In genomic region chr1:151511636-151512215, GRCh38 we compare ENCODE assay signal across 8 cellular contexts. TPM values are rescaled to one million over a fixed set of nuclear protein-coding genes. Genes with fewer than 3 reads are reported as not detected.
DNase-seq lines count a peak whose midpoint lies in the region; ATAC-seq, FAIRE-seq and TF ChIP-seq lines count a peak whose summit lies in the region.

No MANE protein-coding gene starts in this region.

- intact Hi-C loops in MCF 10A (cut with micrococcal nuclease) (loop anchor here (2.0 kb wide), 1 partner anchor 27 kb away; no protein-coding TSS in a partner anchor), kidney (cut with DNase I) (no loop called here)

- H3K9ac ChIP-seq in kidney (ENCODE audit: low read length in 2 of 2) = peak overlapping the region; percentile 89 to 91

- peaks cover 28% of the 10 kb centered on the region for H3K4me1 Mint-ChIP-seq in MCF 10A (ENCODE audit: insufficient read depth, unreplicated experiment)

- H3K36me3 Mint-ChIP-seq in MCF 10A (ENCODE audit: insufficient read depth, unreplicated experiment) = peaks cover 4% of the 10 kb centered on the region

- H3K9me3 ChIP-seq in SJSA1 (replicated peaks) (peaks cover 4% of the 10 kb centered on the region; the same call in 1 of the 2 replicates), kidney (ENCODE audit: control insufficient read depth in 1 of 2, low read length in 2 of 2) (no peaks in the 10 kb centered on the region)

- H3K9me3 Mint-ChIP-seq in MCF 10A (ENCODE audit: unreplicated experiment) = no peaks in the 10 kb centered on the region

- no peak overlapping the region for H3K27ac Mint-ChIP-seq in MCF 10A (ENCODE audit: low read depth, unreplicated experiment)

- H3K27me3 ChIP-seq in SJSA1 (replicated peaks) = peaks cover 2% of the 10 kb centered on the region; the same call in 1 of the 2 replicates

- no peak for TF ChIP-seq CTCF in MCF 10A (IDR thresholded peaks at IDR 0.05; ENCODE audit: unreplicated experiment)
- TF ChIP-seq CTCF in kidney (IDR thresholded peaks at IDR 0.05; ENCODE audit: borderline replicate concordance, extremely low read depth, insufficient read depth) = no peak

- POLR2A ChIA-PET in MCF 10A (lab: Yijun Ruan, JAX) = interaction anchor here (0.6 to 2.7 kb wide), 17 partner anchors 12 to 398 kb away, joined by 3 to 20 read pairs (median 4); partner anchors contain the start of genes POGZ, SELENBP1 and TUFT1

- H3K36me3 ChIP-seq in SJSA1 (no peaks in the 10 kb centered on the region), kidney (ENCODE audit: control insufficient read depth in 1 of 2, insufficient read depth in 2 of 2, low read length in 2 of 2) (no peaks in the 10 kb centered on the region)

- H3K4me1 ChIP-seq in SJSA1 (replicated peaks) (peaks cover 25% of the 10 kb centered on the region), kidney (ENCODE audit: control insufficient read depth in 1 of 2, insufficient read depth in 1 of 2, low read depth in 1 of 2, low read length in 2 of 2) (peaks cover 13 to 32% of the 10 kb centered on the region in 2 donors)

- FAIRE-seq in kidney (lab: Jason Lieb, UNC) = no peak

- CTCF ChIA-PET in MCF 10A (lab: Yijun Ruan, JAX) = interaction anchor here (0.6 to 1.2 kb wide), 3 partner anchors 26 to 368 kb away, joined by 3 to 4 read pairs (median 3); no protein-coding TSS in a partner anchor

- DNase-seq in NCI-H2081 (lab: John Stamatoyannopoulos, UW) (peak; percentile 32 to 63), NCI-H2081 treated with DMSO at 0.1 percent for 48 hours (lab: John Stamatoyannopoulos, UW) (no peak), HT-29 (ENCODE audit: low spot score) (peak; percentile 64), SJSA1 (ENCODE audit: low read depth in 1 of 2, low spot score in 2 of 2) (peak in 1 of 2 experiments; percentile 20), MCF 10A (ENCODE audit: unreplicated experiment) (peak; percentile 63), kidney (peak; percentile 87)
- peak; percentile 47 for DNase-seq in stimulated activated CD4-positive, alpha-beta T cell treated with anti-CD3 and anti-CD28 coated beads, Interleukin-15, amount 100 ng/mL, for 24 hours

- H3K27ac ChIP-seq in SJSA1 = no peak overlapping the region
- H3K27ac ChIP-seq in kidney (ENCODE audit: low read depth in 2 of 2, low read length in 2 of 2) = peak overlapping the region; percentile 80 to 86

- no peak for ATAC-seq in HG03025 (IDR thresholded peaks at IDR 0.05; ENCODE audit: low FRiP score, unreplicated experiment)

- no TSS peak for BruUV-seq in MCF 10A (replicated peaks; lab: Mats Ljungman, UMichigan)

- peak overlapping the region; percentile 75 for H3K4me3 Mint-ChIP-seq in MCF 10A (ENCODE audit: unreplicated experiment)

- H3K4me3 ChIP-seq in SJSA1 = peak overlapping the region; percentile 55
- peak overlapping the region; percentile 67 to 72 for H3K4me3 ChIP-seq in kidney (ENCODE audit: low read length in 2 of 2)

- peaks cover 10% of the 10 kb centered on the region for H3K27me3 Mint-ChIP-seq in MCF 10A (ENCODE audit: insufficient read depth, unreplicated experiment)

RNA-seq across cellular contexts. Expression of gene CGN, which starts 0.5 kb away (rescaled TPM):
- total RNA-seq in HT-29 (2014; rRNA removed; shearing (Covaris generic)) = 23.5 and 30.7 TPM in 2 replicates
- total RNA-seq in SJSA1 (2014; rRNA removed; shearing (Covaris generic)) = 0.26 and 1.2 TPM in 2 replicates
- 0.32 and 0.33 TPM in 2 replicates for total RNA-seq in MCF 10A (2022)
- total RNA-seq in kidney = 41.6 TPM
- 24.0 TPM for polyA plus RNA-seq in kidney (ENCODE audit: insufficient read depth, low read depth, low replicate concordance)

RNA-seq across cellular contexts. Expression of gene TUFT1, which starts 28.4 kb away (rescaled TPM):
- total RNA-seq in HT-29 (2014; rRNA removed; shearing (Covaris generic)) = 30.5 and 36.9 TPM in 2 replicates
- 36.9 and 46.0 TPM in 2 replicates for total RNA-seq in SJSA1 (2014; rRNA removed; shearing (Covaris generic))
- total RNA-seq in MCF 10A (2022) (90.6 and 162 TPM in 2 replicates), kidney (12.9 TPM)
- polyA plus RNA-seq in kidney (ENCODE audit: insufficient read depth, low read depth, low replicate concordance) = 8.9 TPM

RNA-seq across cellular contexts. Expression of gene POGZ, which starts 52.4 kb away (rescaled TPM):
- 19.1 and 22.0 TPM in 2 replicates for total RNA-seq in HT-29 (2014; rRNA removed; shearing (Covaris generic))
- total RNA-seq in SJSA1 (2014; rRNA removed; shearing (Covaris generic)) = 14.5 and 34.0 TPM in 2 replicates
- total RNA-seq in MCF 10A (2022) = 92.1 and 92.2 TPM in 2 replicates
- 96.6 TPM for total RNA-seq in kidney
- 16.4 TPM for polyA plus RNA-seq in kidney (ENCODE audit: insufficient read depth, low read depth, low replicate concordance)

Comparison
In these comparisons a context has a peak if more than half of its experiments do, and no peak if none do; other contexts are left out.
1. RNA of gene CGN, which starts 0.5 kb away (total RNA-seq): 41.6 TPM in kidney (single experiment) and 23.5 to 30.7 TPM in HT-29; 0.32 to 0.33 TPM in MCF 10A and 0.26 to 1.2 TPM in SJSA1; every median in the first group is over 10 times any median in the second.